In genomic region chr7:102490529-102491075, GRCh38 we compare ENCODE assay signal across 6 cellular contexts. TPM values are rescaled to one million over a fixed set of nuclear protein-coding genes. Genes with fewer than 3 reads are reported as not detected.
DNase-seq lines count a peak whose midpoint lies in the region; ATAC-seq and TF ChIP-seq lines count a peak whose summit lies in the region.
"Not testable (repeated sequence)": the region's sequence is repeated elsewhere in the genome, so short reads cannot be mapped to it uniquely, and the experiment has no call there.

No MANE protein-coding gene starts in this region.

- not testable (repeated sequence) for H3K36me3 ChIP-seq in lung (ENCODE audit: control insufficient read depth in 2 of 2, insufficient read depth in 2 of 2, low read length in 2 of 2)

- H3K4me1 ChIP-seq in lung (ENCODE audit: control insufficient read depth in 2 of 2, insufficient read depth in 2 of 2, low read length in 2 of 2) = not testable (repeated sequence)

- peak; percentile 39 for ATAC-seq in GM19043 (IDR thresholded peaks at IDR 0.05; ENCODE audit: low read depth, unreplicated experiment)
- ATAC-seq in HG02943 (IDR thresholded peaks at IDR 0.05; ENCODE audit: low read depth, unreplicated experiment) = peak; percentile 37
- peak; percentile 76 for ATAC-seq in lung (ENCODE audit: insufficient read depth, low FRiP score)
- peak; percentile 64 to 67 for ATAC-seq in stimulated activated naive B cell treated with anti-CD40 and anti-IgM and Interleukin-4, amounts not matched to agents 10 μg/mL and 1 μg/mL and 100 μg/mL, for 72 hours (replicated peaks)

- not testable (repeated sequence) for H3K27me3 Mint-ChIP-seq in activated naive CD8-positive, alpha-beta T cell treated with anti-CD3 and anti-CD28 coated beads for 36 hours; stimulated activated naive B cell treated with anti-CD40 and anti-IgM and Interleukin-4, amounts not matched to agents 10 μg/mL and 1 μg/mL and 100 μg/mL, for 72 hours

- H3K36me3 Mint-ChIP-seq in activated naive CD8-positive, alpha-beta T cell treated with anti-CD3 and anti-CD28 coated beads for 36 hours; stimulated activated naive B cell treated with anti-CD40 and anti-IgM and Interleukin-4, amounts not matched to agents 10 μg/mL and 1 μg/mL and 100 μg/mL, for 72 hours: not testable (repeated sequence)

- peak; percentile 55 for DNase-seq in T-helper 9 cell
- peak; percentile 61 for DNase-seq in activated naive CD8-positive, alpha-beta T cell treated with anti-CD3 and anti-CD28 coated beads for 36 hours
- DNase-seq in lung (ENCODE audit: low spot score) = peak; percentile 86
- DNase-seq in stimulated activated naive B cell treated with anti-CD40 and anti-IgM and Interleukin-4, amounts not matched to agents 10 μg/mL and 1 μg/mL and 100 μg/mL, for 72 hours = peak; percentile 61

- H3K4me1 Mint-ChIP-seq in activated naive CD8-positive, alpha-beta T cell treated with anti-CD3 and anti-CD28 coated beads for 36 hours; stimulated activated naive B cell treated with anti-CD40 and anti-IgM and Interleukin-4, amounts not matched to agents 10 μg/mL and 1 μg/mL and 100 μg/mL, for 72 hours: not testable (repeated sequence)

- not testable (repeated sequence) for H3K27ac Mint-ChIP-seq in activated naive CD8-positive, alpha-beta T cell treated with anti-CD3 and anti-CD28 coated beads for 36 hours; stimulated activated naive B cell treated with anti-CD40 and anti-IgM and Interleukin-4, amounts not matched to agents 10 μg/mL and 1 μg/mL and 100 μg/mL, for 72 hours

- 79 to 84% methylated on average over 2 to 3 of the region's 12 CpGs for WGBS in lung, 2 donors

- not testable (repeated sequence) for H3K4me3 Mint-ChIP-seq in activated naive CD8-positive, alpha-beta T cell treated with anti-CD3 and anti-CD28 coated beads for 36 hours; stimulated activated naive B cell treated with anti-CD40 and anti-IgM and Interleukin-4, amounts not matched to agents 10 μg/mL and 1 μg/mL and 100 μg/mL, for 72 hours

- not testable (repeated sequence) for H3K9me3 ChIP-seq in lung (ENCODE audit: control insufficient read depth in 2 of 2, insufficient read depth in 1 of 2, low read length in 1 of 2)

- not testable (repeated sequence) for TF ChIP-seq CTCF in lung (IDR thresholded peaks at IDR 0.05; ENCODE audit: control extremely low read depth, extremely low read depth)

- H3K27ac ChIP-seq in lung (ENCODE audit: low read depth in 1 of 2, low read length in 1 of 2) = not testable (repeated sequence)

- not testable (repeated sequence) for H3K27me3 ChIP-seq in lung (ENCODE audit: control insufficient read depth, insufficient read depth)

- H3K4me3 ChIP-seq in lung = not testable (repeated sequence)

- not testable (repeated sequence) for H3K9me3 Mint-ChIP-seq in activated naive CD8-positive, alpha-beta T cell treated with anti-CD3 and anti-CD28 coated beads for 36 hours; stimulated activated naive B cell treated with anti-CD40 and anti-IgM and Interleukin-4, amounts not matched to agents 10 μg/mL and 1 μg/mL and 100 μg/mL, for 72 hours

RNA-seq across cellular contexts. Expression of gene POLR2J, which starts 11.9 kb away (rescaled TPM):
- 10 to 100 TPM; 63.5 to 67.1 TPM for total RNA-seq in activated naive CD8-positive, alpha-beta T cell treated with anti-CD3 and anti-CD28 coated beads for 36 hours
- total RNA-seq in lung = 10 to 100 TPM; 10.3 to 45.0 TPM
- 100 to 1,000 TPM in 1 of 2 donors, 10 to 100 TPM in 1; 66.2 to 151 TPM for polyA plus RNA-seq in lung

RNA-seq across cellular contexts. Expression of gene LRWD1, which starts 25.8 kb away (rescaled TPM):
- 10 to 100 TPM; 20.1 to 20.7 TPM for total RNA-seq in activated naive CD8-positive, alpha-beta T cell treated with anti-CD3 and anti-CD28 coated beads for 36 hours
- 10 to 100 TPM; 23.5 to 28.4 TPM for total RNA-seq in lung
- polyA plus RNA-seq in lung = 10 to 100 TPM; 12.3 to 31.5 TPM

RNA-seq across cellular contexts. Expression of gene ALKBH4, which starts 25.9 kb away (rescaled TPM):
- total RNA-seq in activated naive CD8-positive, alpha-beta T cell treated with anti-CD3 and anti-CD28 coated beads for 36 hours = 10 to 100 TPM in 1 of 2 experiments, 1 to 10 TPM in 1; 8.8 to 10.1 TPM
- total RNA-seq in lung = 10 to 100 TPM; 10.2 to 13.8 TPM
- polyA plus RNA-seq in lung = 10 to 100 TPM in 1 of 2 donors, 1 to 10 TPM in 1; 7.9 to 10.3 TPM

RNA-seq across cellular contexts. Expression of gene RASA4B, which starts 27.0 kb away (rescaled TPM):
- total RNA-seq in activated naive CD8-positive, alpha-beta T cell treated with anti-CD3 and anti-CD28 coated beads for 36 hours = 10 to 100 TPM; 23.6 to 25.2 TPM
- 10 to 100 TPM in 1 of 2 donors, 1 to 10 TPM in 1; 9.7 to 11.4 TPM for total RNA-seq in lung
- polyA plus RNA-seq in lung = 10 to 100 TPM in 1 of 2 donors, 1 to 10 TPM in 1; 7.3 to 24.6 TPM

RNA-seq across cellular contexts. Expression of gene UPK3BL2, which starts 52.9 kb away (rescaled TPM):
- 1 to 10 TPM; 6.4 to 9.6 TPM for total RNA-seq in activated naive CD8-positive, alpha-beta T cell treated with anti-CD3 and anti-CD28 coated beads for 36 hours
- total RNA-seq in lung = 10 to 100 TPM; 17.4 to 23.7 TPM
- polyA plus RNA-seq in lung = 10 to 100 TPM; 12.5 to 17.3 TPM
